8 cellular contexts compared by ENCODE assay signal in genomic region chr17:77285594-77286390, GRCh38.
DNase-seq lines count a peak whose midpoint lies in the region; ATAC-seq, FAIRE-seq and TF ChIP-seq lines count a peak whose summit lies in the region.

No MANE protein-coding gene starts in this region.

- peak overlapping the region; percentile 6 for H3K9ac ChIP-seq in NT2/D1 (ENCODE audit: insufficient read length, low read depth)

- H3K9me3 ChIP-seq in NT2/D1 (ENCODE audit: insufficient read depth, low read length), result no peaks in the 10 kb centered on the region
- no peaks in the 10 kb centered on the region for H3K9me3 ChIP-seq in pancreas

- FAIRE-seq in pancreas (lab: Jason Lieb, UNC), result no peak

- TF ChIP-seq CTCF in pancreas (IDR thresholded peaks at IDR 0.05), result no peak

- ATAC-seq in esophagus mucosa, result peak; percentile 55
- peak in 1 of 4 donors; percentile 7 for ATAC-seq in pancreas
- ATAC-seq in GM18868 (IDR thresholded peaks at IDR 0.05; ENCODE audit: unreplicated experiment), result no peak
- ATAC-seq in HG03108 (IDR thresholded peaks at IDR 0.05; ENCODE audit: unreplicated experiment), result no peak
- no peak for ATAC-seq in GM18519 (IDR thresholded peaks at IDR 0.05; ENCODE audit: low FRiP score, unreplicated experiment)

- WGBS in pancreas, 2 donors, result 80 to 85% methylated on average over 34 of the region's 34 CpGs

- peak; percentile 98 for DNase-seq in EH (ENCODE audit: low read depth)
- DNase-seq in NT2/D1 (ENCODE audit: low read depth, low spot score), result no peak
- peak in 5 of 6 donors; percentile 50 to 80 (median 66) for DNase-seq in pancreas
- no peak for DNase-seq in NCI-H1092 (lab: John Stamatoyannopoulos, UW)

- H3K4me3 ChIP-seq in NT2/D1 (ENCODE audit: insufficient read length, low read depth) (no peak overlapping the region), pancreas (no peak overlapping the region)

- H3K27me3 ChIP-seq in NT2/D1 (ENCODE audit: insufficient read depth, insufficient read length) (peaks cover 12% of the 10 kb centered on the region), pancreas (no peaks in the 10 kb centered on the region)

- intact Hi-C loops in pancreas (cut with DNase I), result no loop called here

- H3K4me1 ChIP-seq in NT2/D1 (ENCODE audit: insufficient read depth, insufficient read length) (peaks cover 40% of the 10 kb centered on the region), pancreas (peaks cover 38 to 51% (median 40%) of the 10 kb centered on the region in 3 donors)

- peak overlapping the region; percentile 85 to 94 (median 90) for H3K27ac ChIP-seq in pancreas

- H3K36me3 ChIP-seq in NT2/D1 (ENCODE audit: insufficient read depth, insufficient read length, low read length), result peaks cover 9% of the 10 kb centered on the region
- H3K36me3 ChIP-seq in pancreas, result no peaks in the 10 kb centered on the region

Comparison
In these comparisons a context has a peak if more than half of its experiments do, and no peak if none do; other contexts are left out.
1. DNase-seq: peak in EH (single experiment) and pancreas (5 of 6); none in NT2/D1 (single experiment) and NCI-H1092 (single experiment).